ENCODE assay signal across 1 cellular context in genomic region chr2:113164234-113164929, GRCh38.
TF ChIP-seq lines count a peak whose summit lies in the region.

No MANE protein-coding gene starts in this region.

TF ChIP-seq in H1, 55 proteins besides CTCF, POLR2A, EP300 and RAD21:
- no peak for TF ChIP-seq SP2 (IDR thresholded peaks at IDR 0.05; ENCODE audit: low read length)
- no peak for TF ChIP-seq BACH1 (IDR thresholded peaks at IDR 0.05; ENCODE audit: low read length)
- TF ChIP-seq MAX (IDR thresholded peaks at IDR 0.05) = no peak
- no peak for TF ChIP-seq POU5F1 (IDR thresholded peaks at IDR 0.05; ENCODE audit: low read depth, low read length)
- TF ChIP-seq JUN (IDR thresholded peaks at IDR 0.05; ENCODE audit: low read depth, low read length) = no peak
- no peak for TF ChIP-seq CHD2 (IDR thresholded peaks at IDR 0.05; ENCODE audit: low read length)
- TF ChIP-seq MAFK (IDR thresholded peaks at IDR 0.05; ENCODE audit: low read depth, low read length) = no peak
- no peak for TF ChIP-seq BCL11A (IDR thresholded peaks at IDR 0.05; ENCODE audit: low read depth in 2 of 2, low read length in 2 of 2)
- no peak for TF ChIP-seq TCF12 (IDR thresholded peaks at IDR 0.05; ENCODE audit: low read depth, low read length)
- no peak for TF ChIP-seq CHD1 (IDR thresholded peaks at IDR 0.05; ENCODE audit: low read depth, low read length)
- no peak for TF ChIP-seq ZNF274 (IDR thresholded peaks at IDR 0.05; ENCODE audit: borderline replicate concordance, extremely low read depth, low read length)
- TF ChIP-seq EGR1 (IDR thresholded peaks at IDR 0.05; ENCODE audit: borderline replicate concordance, low read depth, low read length) = no peak
- TF ChIP-seq ATF2 (IDR thresholded peaks at IDR 0.05; ENCODE audit: low read length) = no peak
- no peak for TF ChIP-seq USF2 (IDR thresholded peaks at IDR 0.05; ENCODE audit: low read length)
- TF ChIP-seq HDAC6 (IDR thresholded peaks at IDR 0.05; ENCODE audit: low read depth, low read length) = no peak
TF ChIP-seq in H1: peak in this region for 0.
